In genomic region chr4:610411-611261, GRCh38 we compare ENCODE assay signal across 13 cellular contexts. TPM values are rescaled to one million over a fixed set of nuclear protein-coding genes. Genes with fewer than 3 reads are reported as not detected.
DNase-seq lines count a peak whose midpoint lies in the region; ATAC-seq and TF ChIP-seq lines count a peak whose summit lies in the region.
"Had no signal": no experiment of that assay in that cellular context is flagged by ENCODE, and none has a peak within 500 bp of the region (broad histone marks: within the 10 kb centered on the region; RNA-seq: fewer than 3 reads in every experiment).

No MANE protein-coding gene starts in this region.

- TF ChIP-seq CTCF in AG09309 (IDR thresholded peaks at IDR 0.05; ENCODE audit: control insufficient read depth, insufficient read depth, low read depth, low read length, missing control alignments) (no peak), adrenal gland (IDR thresholded peaks at IDR 0.05) (no peak), kidney epithelial cell (IDR thresholded peaks at IDR 0.05; ENCODE audit: insufficient read depth, low read length, poor library complexity, severe bottlenecking) (peak; percentile 6), esophagus muscularis mucosa (IDR thresholded peaks at IDR 0.05) (no peak)

- H3K27me3 Mint-ChIP-seq in stimulated activated memory B cell treated with anti-CD40 and anti-IgM and Interleukin-4, amounts not matched to agents 10 μg/mL and 1 μg/mL and 100 μg/mL, for 72 hours, result peaks cover 35% of the 10 kb centered on the region

- no peak for ATAC-seq in GM18873 (IDR thresholded peaks at IDR 0.05; ENCODE audit: low FRiP score, unreplicated experiment)
- ATAC-seq in stimulated activated memory B cell treated with anti-CD40 and anti-IgM and Interleukin-4, amounts not matched to agents 10 μg/mL and 1 μg/mL and 100 μg/mL, for 72 hours, result no peak
- ATAC-seq: heart right ventricle; K562; stimulated activated naive CD8-positive, alpha-beta T cell treated with anti-CD3 and anti-CD28 coated beads, Interleukin-15, amount 100 ng/mL, for 72 hours had no signal

- H3K9me3 ChIP-seq in adrenal gland (replicated peaks in 1 of 3) (no peaks in the 10 kb centered on the region), esophagus muscularis mucosa (no peaks in the 10 kb centered on the region)
- H3K9me3 ChIP-seq: Caco-2 had no signal

- intact Hi-C loops in adrenal gland (cut with DNase I), result no loop called here
- intact Hi-C loops in esophagus muscularis mucosa (cut with DNase I), result no loop called here

- H3K4me1 Mint-ChIP-seq in stimulated activated memory B cell treated with anti-CD40 and anti-IgM and Interleukin-4, amounts not matched to agents 10 μg/mL and 1 μg/mL and 100 μg/mL, for 72 hours, result no peaks in the 10 kb centered on the region

- WGBS in adrenal gland, 4 donors, result 38 to 61% (median 49%) methylated on average over 7 to 10 of the region's 10 CpGs
- 43% methylated on average over 9 of the region's 10 CpGs for WGBS in esophagus muscularis mucosa

- peak; percentile 10 for DNase-seq in AG09309 (ENCODE audit: low read depth)
- DNase-seq in HPDE6-E6E7 (ENCODE audit: extremely low spot score), result peak; percentile 84
- peak in 4 of 7 donors; percentile 21 to 41 (median 31) for DNase-seq in adrenal gland
- DNase-seq in kidney epithelial cell (ENCODE audit: low read depth), result peak; percentile 57
- no peak for DNase-seq in erythroblast (lab: John Stamatoyannopoulos, UW)
- DNase-seq in esophagus muscularis mucosa (ENCODE audit: extremely low spot score), result no peak
- DNase-seq: heart right ventricle; retina; stimulated activated naive CD8-positive, alpha-beta T cell treated with anti-CD3 and anti-CD28 coated beads, Interleukin-15, amount 100 ng/mL, for 72 hours had no signal

- H3K4me3 ChIP-seq in AG09309 (ENCODE audit: control insufficient read depth, low read depth, low read length) (no peak overlapping the region), adrenal gland (no peak overlapping the region), kidney epithelial cell (ENCODE audit: low read depth, low read length) (no peak overlapping the region), esophagus muscularis mucosa (no peak overlapping the region)
- H3K4me3 ChIP-seq: heart right ventricle, K562 had no signal

- no peaks in the 10 kb centered on the region for H3K4me1 ChIP-seq in adrenal gland (replicated peaks in 1 of 2)
- H3K4me1 ChIP-seq in esophagus muscularis mucosa, result no peaks in the 10 kb centered on the region
- H3K4me1 ChIP-seq: heart right ventricle had no signal

- H3K36me3 Mint-ChIP-seq in stimulated activated memory B cell treated with anti-CD40 and anti-IgM and Interleukin-4, amounts not matched to agents 10 μg/mL and 1 μg/mL and 100 μg/mL, for 72 hours, result no peaks in the 10 kb centered on the region

- TF ChIP-seq EP300 in esophagus muscularis mucosa (IDR thresholded peaks at IDR 0.05), result no peak

- H3K27ac ChIP-seq in adrenal gland (no peak overlapping the region), esophagus muscularis mucosa (replicated peaks in 1 of 4) (no peak overlapping the region)
- H3K27ac ChIP-seq: heart right ventricle had no signal

- no peak overlapping the region for H3K27ac Mint-ChIP-seq in stimulated activated memory B cell treated with anti-CD40 and anti-IgM and Interleukin-4, amounts not matched to agents 10 μg/mL and 1 μg/mL and 100 μg/mL, for 72 hours
- H3K27ac Mint-ChIP-seq: stimulated activated naive CD8-positive, alpha-beta T cell treated with anti-CD3 and anti-CD28 coated beads, Interleukin-15, amount 100 ng/mL, for 72 hours had no signal

- H3K27me3 ChIP-seq in adrenal gland, result peaks cover 10% of the 10 kb centered on the region
- H3K27me3 ChIP-seq in kidney epithelial cell (ENCODE audit: control insufficient read depth, insufficient read depth, low read length), result no peaks in the 10 kb centered on the region
- peaks cover 0 to 56% (median 0%) of the 10 kb centered on the region in 4 donors for H3K27me3 ChIP-seq in esophagus muscularis mucosa

- peaks cover 8% of the 10 kb centered on the region for H3K9me3 Mint-ChIP-seq in stimulated activated memory B cell treated with anti-CD40 and anti-IgM and Interleukin-4, amounts not matched to agents 10 μg/mL and 1 μg/mL and 100 μg/mL, for 72 hours

- TF ChIP-seq POLR2A in adrenal gland (IDR thresholded peaks at IDR 0.05) (no peak), erythroblast (IDR thresholded peaks at IDR 0.05; ENCODE audit: low read length) (no peak), esophagus muscularis mucosa (IDR thresholded peaks at IDR 0.05; ENCODE audit: low read depth) (no peak)

- no peak overlapping the region for H3K4me3 Mint-ChIP-seq in stimulated activated memory B cell treated with anti-CD40 and anti-IgM and Interleukin-4, amounts not matched to agents 10 μg/mL and 1 μg/mL and 100 μg/mL, for 72 hours
- H3K4me3 Mint-ChIP-seq: stimulated activated naive CD8-positive, alpha-beta T cell treated with anti-CD3 and anti-CD28 coated beads, Interleukin-15, amount 100 ng/mL, for 72 hours had no signal

- H3K36me3 ChIP-seq in adrenal gland (replicated peaks in 1 of 2), result no peaks in the 10 kb centered on the region
- H3K36me3 ChIP-seq in kidney epithelial cell (ENCODE audit: control insufficient read depth, insufficient read depth, low read length), result no peaks in the 10 kb centered on the region
- H3K36me3 ChIP-seq in esophagus muscularis mucosa, result no peaks in the 10 kb centered on the region
- H3K36me3 ChIP-seq: heart right ventricle had no signal

RNA-seq across cellular contexts. Expression of gene PDE6B, which starts 14.7 kb away (rescaled TPM):
- 1 to 10 TPM in 5 of 8 donors, under 1 TPM in 1, not detected in 2; 0.86 to 5.0 (median 2.2) TPM for total RNA-seq in adrenal gland
- 1 to 10 TPM in 1 of 3 donors, under 1 TPM in 2; 0.68 to 1.8 (median 0.71) TPM for polyA plus RNA-seq in adrenal gland
- total RNA-seq in kidney epithelial cell, result 17.1 and 19.7 TPM in 2 replicates
- 1 to 10 TPM; 2.2 to 5.8 (median 4.4) TPM for total RNA-seq in esophagus muscularis mucosa
- total RNA-seq: Caco-2, K562 had no signal

RNA-seq across cellular contexts. Expression of gene TMEM271, which starts 34.5 kb away (rescaled TPM):
- total RNA-seq in adrenal gland, result 1 to 10 TPM in 2 of 8 donors, under 1 TPM in 1, not detected in 5; 0.40 to 1.9 (median 1.8) TPM
- polyA plus RNA-seq in adrenal gland, result under 1 TPM; 0.54 to 0.64 (median 0.60) TPM
- not detected in 2 replicates for total RNA-seq in kidney epithelial cell
- under 1 TPM in 2 of 4 donors, not detected in 2; 0.19 to 0.34 TPM for total RNA-seq in esophagus muscularis mucosa
- total RNA-seq: Caco-2, heart right ventricle, K562 had no signal
- polyA plus RNA-seq: heart right ventricle, K562 had no signal

Comparison
In these comparisons a context has a peak if more than half of its experiments do, and no peak if none do; other contexts are left out.
1. DNase-seq: peak in AG09309 (single experiment), HPDE6-E6E7 (single experiment), adrenal gland (4 of 7) and kidney epithelial cell (single experiment); none in erythroblast (0 of 2) and esophagus muscularis mucosa (single experiment).